In the genomic region with DNA sequence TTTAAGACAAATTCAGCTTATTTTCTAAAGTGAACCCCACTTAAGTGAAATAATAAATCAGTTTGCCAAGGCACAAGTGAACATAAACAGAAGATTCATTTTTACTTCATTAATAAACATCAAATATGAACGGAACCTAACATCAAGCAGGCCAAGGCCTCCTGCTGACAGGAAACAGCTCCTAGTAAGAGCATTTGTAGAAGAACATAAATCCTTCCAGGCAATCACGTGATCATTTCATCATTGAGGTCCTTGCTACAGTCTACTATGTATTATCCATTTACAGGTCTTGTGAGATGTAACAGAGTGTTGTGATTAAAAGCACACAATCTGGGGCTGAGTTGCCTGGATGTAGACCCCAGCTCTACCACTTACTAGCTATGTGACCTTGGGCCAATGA, we compare ENCODE assay signal across 21 cellular contexts.
DNase-seq lines count a peak whose midpoint lies in the region; ATAC-seq and TF ChIP-seq lines count a peak whose summit lies in the region.
"Had no signal": no experiment of that assay in that cellular context is flagged by ENCODE, and none has a peak within 500 bp of the region (broad histone marks: within the 10 kb centered on the region; RNA-seq: fewer than 3 reads in every experiment).

No MANE protein-coding gene starts in this region.

- peaks cover 0 to 18% of the 10 kb centered on the region in 2 donors for H3K36me3 ChIP-seq in gastroesophageal sphincter
- peaks cover 0 to 25% (median 9%) of the 10 kb centered on the region in 4 donors for H3K36me3 ChIP-seq in sigmoid colon

- intact Hi-C loops in sigmoid colon (cut with DNase I), result loop anchor here (5.0 kb wide), 2 partner anchors 37 to 67 kb away; no protein-coding TSS in a partner anchor
- intact Hi-C loops in activated CD8-positive, alpha-beta T cell treated with anti-CD3 and anti-CD28 coated beads for 36 hours (cut with micrococcal nuclease), result no loop called here

- no peak overlapping the region for H3K4me3 ChIP-seq in astrocyte of the spinal cord (ENCODE audit: low read depth, low read length)
- no peak overlapping the region for H3K4me3 ChIP-seq in gastroesophageal sphincter
- H3K4me3 ChIP-seq in sigmoid colon, result no peak overlapping the region
- H3K4me3 ChIP-seq: testis had no signal

- WGBS in gastroesophageal sphincter (ENCODE audit: low coverage in 1 of 2), 2 donors, result 19 to 21% methylated on average over 2 of the region's 2 CpGs
- 43 to 71% methylated on average over 2 of the region's 2 CpGs for WGBS in sigmoid colon, 2 donors

- CTCF ChIA-PET in activated CD8-positive, alpha-beta T cell treated with anti-CD3 and anti-CD28 coated beads for 36 hours (lab: Charles Lee), result no interaction called here

- H3K36me3 Mint-ChIP-seq in activated CD8-positive, alpha-beta T cell treated with anti-CD3 and anti-CD28 coated beads for 36 hours (ENCODE audit: low read depth), result peaks cover 4% of the 10 kb centered on the region

- H3K4me3 Mint-ChIP-seq in activated CD8-positive, alpha-beta T cell treated with anti-CD3 and anti-CD28 coated beads for 36 hours, result no peak overlapping the region
- H3K4me3 Mint-ChIP-seq: activated CD4-positive, alpha-beta memory T cell treated with anti-CD3 and anti-CD28 coated beads for 36 hours; CD4-positive, alpha-beta memory T cell; nephron progenitor cell had no signal

- H3K9me3 ChIP-seq in gastroesophageal sphincter (no peaks in the 10 kb centered on the region), sigmoid colon (no peaks in the 10 kb centered on the region)
- H3K9me3 ChIP-seq: testis had no signal

- H3K4me1 ChIP-seq in gastroesophageal sphincter (peaks cover 40 to 97% (median 77%) of the 10 kb centered on the region in 3 donors), sigmoid colon (peaks cover 0 to 97% (median 88%) of the 10 kb centered on the region in 4 donors)

- peak; percentile 35 for DNase-seq in HCEC 1CT
- peak; percentile 53 for DNase-seq in astrocyte of the spinal cord (ENCODE audit: low read depth, low spot score)
- DNase-seq in sigmoid colon, result no peak
- DNase-seq in activated CD8-positive, alpha-beta T cell treated with anti-CD3 and anti-CD28 coated beads for 36 hours, result no peak
- DNase-seq in NCI-H2107 treated with DMSO at 0.1 percent for 48 hours (lab: John Stamatoyannopoulos, UW; ENCODE audit: unreplicated experiment), result no peak
- DNase-seq: activated CD4-positive, alpha-beta memory T cell treated with anti-CD3 and anti-CD28 coated beads for 36 hours; activated CD4-positive, CD25-positive, alpha-beta regulatory T cell; activated gamma-delta T cell; activated T-cell treated with anti-CD3 and anti-CD28 coated beads for 4 hours; caudate nucleus; CD4-positive, alpha-beta memory T cell; DMS153; left colon; NCI-H1105; NCI-H2081; nephron progenitor cell; retina; testis had no signal

- TF ChIP-seq POLR2A in gastroesophageal sphincter (IDR thresholded peaks at IDR 0.05) (no peak), sigmoid colon (IDR thresholded peaks at IDR 0.05) (no peak)

- POLR2A ChIA-PET in activated CD8-positive, alpha-beta T cell treated with anti-CD3 and anti-CD28 coated beads for 36 hours (lab: Charles Lee), result interaction anchor here (0.8 kb wide), 1 partner anchor 15 kb away, joined by 4 read pairs; no protein-coding TSS in a partner anchor

- ATAC-seq in gastroesophageal sphincter (peak; percentile 44), GM21529 (IDR thresholded peaks at IDR 0.05; ENCODE audit: unreplicated experiment) (no peak), HG03139 (IDR thresholded peaks at IDR 0.05; ENCODE audit: unreplicated experiment) (no peak)
- ATAC-seq in activated CD8-positive, alpha-beta T cell treated with anti-CD3 and anti-CD28 coated beads for 36 hours, result no peak
- ATAC-seq: left colon had no signal

- no peak overlapping the region for H3K27ac Mint-ChIP-seq in activated CD8-positive, alpha-beta T cell treated with anti-CD3 and anti-CD28 coated beads for 36 hours
- H3K27ac Mint-ChIP-seq: activated CD4-positive, alpha-beta memory T cell treated with anti-CD3 and anti-CD28 coated beads for 36 hours; CD4-positive, alpha-beta memory T cell had no signal

- in situ Hi-C loops in astrocyte of the spinal cord (cut with HindIII; ENCODE audit: low sequenced_read_pairs), result no loop called here

- peaks cover 16% of the 10 kb centered on the region for H3K4me1 Mint-ChIP-seq in activated CD8-positive, alpha-beta T cell treated with anti-CD3 and anti-CD28 coated beads for 36 hours (ENCODE audit: low read depth)

- TF ChIP-seq CTCF in astrocyte of the spinal cord (IDR thresholded peaks at IDR 0.05; ENCODE audit: low read depth, low read length) (no peak), gastroesophageal sphincter (IDR thresholded peaks at IDR 0.05) (peak in 1 of 4 experiments; percentile 6), sigmoid colon (IDR thresholded peaks at IDR 0.05) (no peak)
- TF ChIP-seq CTCF in activated CD8-positive, alpha-beta T cell treated with anti-CD3 and anti-CD28 coated beads for 36 hours (IDR thresholded peaks at IDR 0.05), result no peak

- TF ChIP-seq EP300 in gastroesophageal sphincter (IDR thresholded peaks at IDR 0.05), result peak; percentile 5
- peak in 3 of 4 donors; percentile 44 to 80 (median 71) for TF ChIP-seq EP300 in sigmoid colon (IDR thresholded peaks at IDR 0.05)

- H3K27ac ChIP-seq in gastroesophageal sphincter (peak overlapping the region; percentile 80 to 88 (median 84)), sigmoid colon (peak overlapping the region; percentile 66 to 94 (median 79))
- H3K27ac ChIP-seq: testis had no signal

- H3K9me3 Mint-ChIP-seq in activated CD8-positive, alpha-beta T cell treated with anti-CD3 and anti-CD28 coated beads for 36 hours, result peaks cover 3% of the 10 kb centered on the region

- H3K27me3 ChIP-seq in gastroesophageal sphincter, result no peaks in the 10 kb centered on the region
- no peaks in the 10 kb centered on the region for H3K27me3 ChIP-seq in sigmoid colon
- H3K27me3 ChIP-seq: testis had no signal

- H3K27me3 Mint-ChIP-seq in activated CD8-positive, alpha-beta T cell treated with anti-CD3 and anti-CD28 coated beads for 36 hours, result no peaks in the 10 kb centered on the region
- H3K27me3 Mint-ChIP-seq: activated CD4-positive, alpha-beta memory T cell treated with anti-CD3 and anti-CD28 coated beads for 36 hours; CD4-positive, alpha-beta memory T cell had no signal

Comparison
In these comparisons a context has a peak if more than half of its experiments do, and no peak if none do; other contexts are left out.
1. DNase-seq: peak in HCEC 1CT (single experiment) and astrocyte of the spinal cord (single experiment); none in sigmoid colon (single experiment), activated CD8-positive, alpha-beta T cell treated with anti-CD3 and anti-CD28 coated beads for 36 hours (single experiment) and NCI-H2107 treated with DMSO at 0.1 percent for 48 hours (single experiment).